Comparison of ENCODE assay signal across 11 cellular contexts in genomic region chr2:102062802-102063201, GRCh38.
DNase-seq lines count a peak whose midpoint lies in the region; ATAC-seq and TF ChIP-seq lines count a peak whose summit lies in the region.
"Had no signal": no experiment of that assay in that cellular context is flagged by ENCODE, and none has a peak within 500 bp of the region (broad histone marks: within the 10 kb centered on the region; RNA-seq: fewer than 3 reads in every experiment).

No MANE protein-coding gene starts in this region.

- H3K27me3 Mint-ChIP-seq in activated CD8-positive, alpha-beta memory T cell treated with anti-CD3 and anti-CD28 coated beads, Interleukin-2, amount 10 ng/mL, durations not matched to agents 7 days and 5 days: no peaks in the 10 kb centered on the region

- no peak overlapping the region for H3K4me3 ChIP-seq in liver (ENCODE audit: low read depth in 1 of 3, low read length in 3 of 3)
- no peak overlapping the region for H3K4me3 ChIP-seq in stomach

- DNase-seq in activated CD8-positive, alpha-beta memory T cell treated with anti-CD3 and anti-CD28 coated beads, Interleukin-2, amount 10 ng/mL, durations not matched to agents 7 days and 5 days: no peak
- no peak for DNase-seq in activated CD8-positive, alpha-beta memory T cell treated with anti-CD3 and anti-CD28 coated beads for 24 hours
- DNase-seq in activated naive CD4-positive, alpha-beta T cell treated with anti-CD3 and anti-CD28 coated beads, Interleukin-2, amount 50 U/mL, for 72 hours (ENCODE audit: low spot score in 2 of 2): no peak
- no peak for DNase-seq in stomach
- DNase-seq: H7, NCI-H510A treated with DMSO at 0.1 percent for 48 hours had no signal

- H3K4me3 Mint-ChIP-seq in activated CD8-positive, alpha-beta memory T cell treated with anti-CD3 and anti-CD28 coated beads, Interleukin-2, amount 10 ng/mL, durations not matched to agents 7 days and 5 days: no peak overlapping the region

- peaks cover 3% of the 10 kb centered on the region for H3K36me3 Mint-ChIP-seq in activated CD8-positive, alpha-beta memory T cell treated with anti-CD3 and anti-CD28 coated beads, Interleukin-2, amount 10 ng/mL, durations not matched to agents 7 days and 5 days
- peaks cover 10% of the 10 kb centered on the region in 2 donors for H3K36me3 Mint-ChIP-seq in activated naive CD4-positive, alpha-beta T cell treated with anti-CD3 and anti-CD28 coated beads, Interleukin-2, amount 50 U/mL, for 72 hours

- H3K36me3 ChIP-seq in liver (ENCODE audit: control insufficient read depth in 4 of 4, insufficient read depth in 3 of 4, low read depth in 1 of 4, low read length in 3 of 4) (no peaks in the 10 kb centered on the region), stomach (no peaks in the 10 kb centered on the region)

- TF ChIP-seq RAD21 in liver (IDR thresholded peaks at IDR 0.05): no peak

- no peak for TF ChIP-seq CTCF in liver (IDR thresholded peaks at IDR 0.05; ENCODE audit: low read depth, low read length, missing input control)
- no peak for TF ChIP-seq CTCF in stomach (IDR thresholded peaks at IDR 0.05)

- TF ChIP-seq POLR2A in stomach (IDR thresholded peaks at IDR 0.05): no peak

- 30% methylated on average over 3 of the region's 3 CpGs for WGBS in liver
- 20 to 36% (median 22%) methylated on average over 3 of the region's 3 CpGs for WGBS in stomach, 5 donors

- CTCF ChIA-PET in activated CD8-positive, alpha-beta memory T cell treated with anti-CD3 and anti-CD28 coated beads, Interleukin-2, amount 10 ng/mL, durations not matched to agents 7 days and 5 days (lab: Charles Lee): interaction anchor here (1.1 to 1.4 kb wide), 3 partner anchors 10 to 43 kb away, joined by 3 read pairs; no protein-coding TSS in a partner anchor

- H3K27ac ChIP-seq in liver (ENCODE audit: low read depth in 1 of 2, low read length in 2 of 2) (peak overlapping the region; percentile 92), stomach (peak overlapping the region; percentile 32 to 97 (median 94))

- no peak for TF ChIP-seq EP300 in stomach (IDR thresholded peaks at IDR 0.05)

- peak overlapping the region; percentile 78 for H3K27ac Mint-ChIP-seq in activated CD8-positive, alpha-beta memory T cell treated with anti-CD3 and anti-CD28 coated beads, Interleukin-2, amount 10 ng/mL, durations not matched to agents 7 days and 5 days
- H3K27ac Mint-ChIP-seq in activated naive CD4-positive, alpha-beta T cell treated with anti-CD3 and anti-CD28 coated beads, Interleukin-2, amount 50 U/mL, for 72 hours: peak overlapping the region; percentile 85 to 92

- intact Hi-C loops in stomach (cut with DNase I; ENCODE audit: low total_unique reads): no loop called here

- H3K9me3 ChIP-seq in liver (ENCODE audit: control insufficient read depth in 4 of 4, low read length in 3 of 4) (peaks cover 0 to 12% (median 1%) of the 10 kb centered on the region in 4 donors), stomach (peaks cover 0 to 6% (median 0%) of the 10 kb centered on the region in 4 donors)
- H3K9me3 ChIP-seq: neutrophil had no signal

- H3K27me3 ChIP-seq in liver (ENCODE audit: control insufficient read depth in 4 of 4, insufficient read depth in 4 of 4, low read length in 3 of 4) (no peaks in the 10 kb centered on the region), stomach (no peaks in the 10 kb centered on the region)
- H3K27me3 ChIP-seq: neutrophil had no signal

- ATAC-seq in activated CD8-positive, alpha-beta memory T cell treated with anti-CD3 and anti-CD28 coated beads, Interleukin-2, amount 10 ng/mL, durations not matched to agents 7 days and 5 days: peak; percentile 17
- ATAC-seq in activated naive CD4-positive, alpha-beta T cell treated with anti-CD3 and anti-CD28 coated beads, Interleukin-2, amount 50 U/mL, for 72 hours: no peak
- ATAC-seq in GM18868 (IDR thresholded peaks at IDR 0.05; ENCODE audit: unreplicated experiment): no peak
- no peak for ATAC-seq in HG03571 (IDR thresholded peaks at IDR 0.05; ENCODE audit: unreplicated experiment)
- ATAC-seq in GM21576 (IDR thresholded peaks at IDR 0.05; ENCODE audit: unreplicated experiment): no peak

- peaks cover 34% of the 10 kb centered on the region for H3K4me1 Mint-ChIP-seq in activated CD8-positive, alpha-beta memory T cell treated with anti-CD3 and anti-CD28 coated beads, Interleukin-2, amount 10 ng/mL, durations not matched to agents 7 days and 5 days

- peak overlapping the region in 1 of 2 donors; percentile 9 for H3K9ac ChIP-seq in liver (ENCODE audit: low read depth in 1 of 2, low read length in 2 of 2)

- H3K9me3 Mint-ChIP-seq in activated CD8-positive, alpha-beta memory T cell treated with anti-CD3 and anti-CD28 coated beads, Interleukin-2, amount 10 ng/mL, durations not matched to agents 7 days and 5 days (ENCODE audit: low read depth): no peaks in the 10 kb centered on the region
- H3K9me3 Mint-ChIP-seq in activated naive CD4-positive, alpha-beta T cell treated with anti-CD3 and anti-CD28 coated beads, Interleukin-2, amount 50 U/mL, for 72 hours: peaks cover 0 to 9% of the 10 kb centered on the region in 2 donors

- peaks cover 15 to 53% (median 48%) of the 10 kb centered on the region in 4 donors for H3K4me1 ChIP-seq in liver (ENCODE audit: control insufficient read depth in 4 of 4, insufficient read depth in 4 of 4, low read length in 3 of 4)
- peaks cover 47 to 73% (median 55%) of the 10 kb centered on the region in 4 donors for H3K4me1 ChIP-seq in stomach

TF ChIP-seq in liver, 16 proteins besides CTCF, POLR2A, EP300 and RAD21:
- no peak for TF ChIP-seq JUND (IDR thresholded peaks at IDR 0.05)
- TF ChIP-seq RXRA (IDR thresholded peaks at IDR 0.05): no peak
- TF ChIP-seq, protein P1, sequence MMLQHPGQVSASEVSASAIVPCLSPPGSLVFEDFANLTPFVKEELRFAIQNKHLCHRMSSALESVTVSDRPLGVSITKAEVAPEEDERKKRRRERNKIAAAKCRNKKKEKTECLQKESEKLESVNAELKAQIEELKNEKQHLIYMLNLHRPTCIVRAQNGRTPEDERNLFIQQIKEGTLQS (IDR thresholded peaks at IDR 0.05): no peak
- no peak for TF ChIP-seq HNF4A (conservative IDR thresholded peaks at IDR 0.05)
- no peak for TF ChIP-seq REST (IDR thresholded peaks at IDR 0.05)
- TF ChIP-seq SP1 (IDR thresholded peaks at IDR 0.05): no peak
- TF ChIP-seq, protein P2, sequence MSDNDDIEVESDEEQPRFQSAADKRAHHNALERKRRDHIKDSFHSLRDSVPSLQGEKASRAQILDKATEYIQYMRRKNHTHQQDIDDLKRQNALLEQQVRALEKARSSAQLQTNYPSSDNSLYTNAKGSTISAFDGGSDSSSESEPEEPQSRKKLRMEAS (IDR thresholded peaks at IDR 0.05): no peak
- no peak for TF ChIP-seq FOXA2 (IDR thresholded peaks at IDR 0.05)
- TF ChIP-seq EGR1 (IDR thresholded peaks at IDR 0.05; ENCODE audit: low read depth in 2 of 2): no peak
- no peak for TF ChIP-seq TAF1 (conservative IDR thresholded peaks at IDR 0.05)
- no peak for TF ChIP-seq NR2F2 (IDR thresholded peaks at IDR 0.05)
- TF ChIP-seq FOXA1 (IDR thresholded peaks at IDR 0.05): no peak
- no peak for TF ChIP-seq HNF4G (IDR thresholded peaks at IDR 0.05)
- TF ChIP-seq GABPA (IDR thresholded peaks at IDR 0.05 in 1 of 2, conservative IDR thresholded peaks at IDR 0.05 in 1 of 2): no peak
- TF ChIP-seq YY1 (IDR thresholded peaks at IDR 0.05): no peak
- TF ChIP-seq ZBTB33 (IDR thresholded peaks at IDR 0.05): no peak
